In genomic region chr2:186919272-186919671, GRCh38 we compare ENCODE assay signal across 11 cellular contexts.
DNase-seq lines count a peak whose midpoint lies in the region; ATAC-seq and TF ChIP-seq lines count a peak whose summit lies in the region.
"Had no signal": no experiment of that assay in that cellular context is flagged by ENCODE, and none has a peak within 500 bp of the region (broad histone marks: within the 10 kb centered on the region; RNA-seq: fewer than 3 reads in every experiment).

No MANE protein-coding gene starts in this region.

- H4K91ac ChIP-seq in neuronal stem cell (ENCODE audit: low read depth, low read length, poor library complexity), result no peak overlapping the region

- no CpG with 5 or more reads among the region's 2 CpGs for WGBS in neuronal stem cell (ENCODE audit: extremely low coverage in 2 of 2, insufficient read length in 2 of 2, insufficient replicate concordance in 1 of 2), 2 donors

- H3K4me3 ChIP-seq in retinal pigment epithelial cell (ENCODE audit: low read length) (no peak overlapping the region), neuronal stem cell (ENCODE audit: low read length in 2 of 2) (no peak overlapping the region)

- no peak overlapping the region for H4K8ac ChIP-seq in neuronal stem cell (ENCODE audit: low read depth, low read length)

- no peak overlapping the region for H2BK5ac ChIP-seq in neuronal stem cell (ENCODE audit: low read length)

- no peak overlapping the region for H2AFZ ChIP-seq in neuronal stem cell (ENCODE audit: low read length)

- H3K4me2 ChIP-seq in neuronal stem cell (ENCODE audit: insufficient read depth, low read length, poor library complexity, severe bottlenecking), result no peak overlapping the region

- H3K9ac ChIP-seq in neuronal stem cell (ENCODE audit: low read depth, low read length, poor library complexity), result no peak overlapping the region

- no peak for ATAC-seq in HG03565 (IDR thresholded peaks at IDR 0.05; ENCODE audit: unreplicated experiment)
- no peak for ATAC-seq in GM18909 (IDR thresholded peaks at IDR 0.05; ENCODE audit: poor library complexity, unreplicated experiment)
- ATAC-seq: effector memory CD8-positive, alpha-beta T cell; naive thymus-derived CD8-positive, alpha-beta T cell had no signal

- H3K4me1 ChIP-seq in neuronal stem cell (ENCODE audit: control insufficient read depth in 2 of 2, insufficient read depth in 1 of 2, low read depth in 1 of 2, low read length in 2 of 2), result no peaks in the 10 kb centered on the region

- DNase-seq in ELR (ENCODE audit: low read depth) (peak; percentile 92), NCI-H69 (lab: John Stamatoyannopoulos, UW) (peak; percentile 43), epithelial cell of prostate (ENCODE audit: low read depth, low spot score) (peak; percentile 41), retinal pigment epithelial cell (ENCODE audit: low read depth) (peak; percentile 91), neuronal stem cell (ENCODE audit: low spot score) (no peak)
- DNase-seq: activated naive CD4-positive, alpha-beta T cell treated with anti-CD3 and anti-CD28 coated beads for 36 hours; effector memory CD8-positive, alpha-beta T cell; GOT3; naive thymus-derived CD8-positive, alpha-beta T cell had no signal

- H3K27me3 ChIP-seq in neuronal stem cell (ENCODE audit: control insufficient read depth in 3 of 3, insufficient read depth in 3 of 3, low read depth in 1 of 3, low read length in 3 of 3), result no peaks in the 10 kb centered on the region

- H3K14ac ChIP-seq in neuronal stem cell (ENCODE audit: low read length), result no peak overlapping the region

- no peak overlapping the region for H2AK5ac ChIP-seq in neuronal stem cell (ENCODE audit: low read depth, low read length)

- H2BK15ac ChIP-seq in neuronal stem cell (ENCODE audit: low read length), result no peak overlapping the region

- H3K79me1 ChIP-seq in neuronal stem cell (ENCODE audit: low read depth, low read length), result no peaks in the 10 kb centered on the region

- no peaks in the 10 kb centered on the region for H3K36me3 ChIP-seq in neuronal stem cell (replicated peaks in 1 of 2; ENCODE audit: control insufficient read depth in 2 of 2, insufficient read depth in 2 of 2, low read length in 2 of 2)

- no peak overlapping the region for H3K27ac ChIP-seq in epithelial cell of prostate
- H3K27ac ChIP-seq in neuronal stem cell (replicated peaks; ENCODE audit: low read length), result no peak overlapping the region

- no peak overlapping the region for H3K23ac ChIP-seq in neuronal stem cell (ENCODE audit: low read depth, low read length, poor library complexity)

- no peak for TF ChIP-seq CTCF in retinal pigment epithelial cell (conservative IDR thresholded peaks at IDR 0.05; ENCODE audit: low read depth, low read length)

- H3K4ac ChIP-seq in neuronal stem cell (ENCODE audit: low read length), result no peak overlapping the region

- no peak overlapping the region for H2BK120ac ChIP-seq in neuronal stem cell (ENCODE audit: low read depth, low read length)

- no peaks in the 10 kb centered on the region for H3K9me3 ChIP-seq in neuronal stem cell (replicated peaks in 1 of 2; ENCODE audit: control insufficient read depth in 2 of 2, insufficient read depth in 1 of 2, low read depth in 1 of 2, low read length in 2 of 2)

- H3K18ac ChIP-seq in neuronal stem cell (ENCODE audit: low read length), result no peak overlapping the region

- no peak overlapping the region for H2BK12ac ChIP-seq in neuronal stem cell (ENCODE audit: low read length)
